Comparison of ENCODE assay signal across 22 cellular contexts in the genomic region with DNA sequence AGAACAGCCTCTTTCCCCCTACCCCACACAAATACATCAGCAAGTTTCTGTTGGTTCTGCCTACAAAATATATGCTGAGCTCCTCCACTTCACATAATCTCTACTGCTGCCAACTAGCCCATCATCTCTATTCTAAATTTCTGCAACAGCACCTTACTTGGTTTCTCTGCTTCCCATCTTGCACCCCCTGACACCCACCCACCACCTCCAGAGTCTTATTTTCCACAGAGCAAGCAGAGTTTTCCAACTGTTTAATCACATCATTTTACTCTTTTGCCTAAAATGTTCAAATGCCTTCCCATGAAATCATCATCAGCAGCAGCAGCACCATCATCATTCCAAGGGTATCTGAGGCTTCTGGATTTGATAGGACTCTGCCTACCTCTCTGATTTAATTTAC.
A peak's percentile ranks its signal among the peaks of the same experiment; 100 is the strongest.
DNase-seq lines count a peak whose midpoint lies in the region; ATAC-seq and TF ChIP-seq lines count a peak whose summit lies in the region.
"Had no signal": no experiment of that assay in that cellular context is flagged by ENCODE, and none has a peak within 500 bp of the region (broad histone marks: within the 10 kb centered on the region; RNA-seq: fewer than 3 reads in every experiment).

No MANE protein-coding gene starts in this region.

- H3K4me1 Mint-ChIP-seq in Caco-2 (ENCODE audit: low read depth, unreplicated experiment): no peaks in the 10 kb centered on the region
- H3K4me1 Mint-ChIP-seq: B cell had no signal

- intact Hi-C loops in Caco-2 (cut with micrococcal nuclease; ENCODE audit: unreplicated experiment): no loop called here

- H3K79me2 ChIP-seq in MM.1S (ENCODE audit: low read length): no peaks in the 10 kb centered on the region

- no peaks in the 10 kb centered on the region for H4K20me1 ChIP-seq in MM.1S (ENCODE audit: insufficient read depth, low read length)
- H4K20me1 ChIP-seq: BLaER1 treated with 17β-estradiol and CSF1 and Interleukin-3, amounts not matched to agents 10 nM and 100 nM had no signal

- H3K27me3 ChIP-seq in Caco-2 (replicated peaks; ENCODE audit: control insufficient read depth, insufficient read depth, low read length) (no peaks in the 10 kb centered on the region), MM.1S (replicated peaks; ENCODE audit: insufficient read depth, low read length) (no peaks in the 10 kb centered on the region)
- H3K27me3 ChIP-seq: BLaER1 treated with 17β-estradiol and CSF1 and Interleukin-3, amounts not matched to agents 10 nM and 100 nM had no signal

- H3K27me3 Mint-ChIP-seq in Caco-2 (ENCODE audit: insufficient read depth, unreplicated experiment): no peaks in the 10 kb centered on the region
- H3K27me3 Mint-ChIP-seq: B cell; CD4-positive, alpha-beta T cell had no signal

- no peaks in the 10 kb centered on the region for H3K9me3 Mint-ChIP-seq in Caco-2 (ENCODE audit: unreplicated experiment)
- H3K9me3 Mint-ChIP-seq: CD4-positive, alpha-beta T cell had no signal

- no peaks in the 10 kb centered on the region for H3K9me2 ChIP-seq in MM.1S (replicated peaks; ENCODE audit: insufficient read depth, low read length)

- no peak overlapping the region for H3K4me3 Mint-ChIP-seq in Caco-2 (ENCODE audit: unreplicated experiment)
- H3K4me3 Mint-ChIP-seq: B cell; CD4-positive, alpha-beta T cell; CD8-positive, alpha-beta T cell had no signal

- no TSS peak for BruUV-seq in Caco-2 (replicated peaks; lab: Mats Ljungman, UMichigan)

- CTCF ChIA-PET in Caco-2 (lab: Charles Lee): no interaction called here

- H3K36me3 Mint-ChIP-seq in Caco-2 (ENCODE audit: insufficient read depth, unreplicated experiment): no peaks in the 10 kb centered on the region
- H3K36me3 Mint-ChIP-seq: CD8-positive, alpha-beta T cell had no signal

- H3K36me3 ChIP-seq in Caco-2 (ENCODE audit: control insufficient read depth, insufficient read depth, low read length) (no peaks in the 10 kb centered on the region), MM.1S (replicated peaks; ENCODE audit: insufficient read depth, low read length) (no peaks in the 10 kb centered on the region)
- H3K36me3 ChIP-seq: BLaER1 treated with 17β-estradiol and CSF1 and Interleukin-3, amounts not matched to agents 10 nM and 100 nM had no signal

- no peak overlapping the region for H2AFZ ChIP-seq in MM.1S (ENCODE audit: low read length)

- H3K27ac Mint-ChIP-seq in Caco-2 (ENCODE audit: unreplicated experiment): peak overlapping the region; percentile 2
- H3K27ac Mint-ChIP-seq: B cell; CD4-positive, alpha-beta T cell; CD8-positive, alpha-beta T cell had no signal

- ATAC-seq in HG02870 (IDR thresholded peaks at IDR 0.05; ENCODE audit: unreplicated experiment): no peak
- ATAC-seq: A549; CD8-positive, alpha-beta T cell; GM12878 had no signal

- H3K4me3 ChIP-seq in Caco-2 (ENCODE audit: low read depth, low read length): no peak overlapping the region
- no peak overlapping the region for H3K4me3 ChIP-seq in MM.1S (ENCODE audit: low read length)
- H3K4me3 ChIP-seq: A549; BLaER1 treated with 17β-estradiol and CSF1 and Interleukin-3, amounts not matched to agents 10 nM and 100 nM; GM12878 had no signal

- POLR2A ChIA-PET in Caco-2 (lab: Charles Lee): no interaction called here

- DNase-seq in Caco-2 (no peak), caudate nucleus (lab: John Stamatoyannopoulos, UW) (peak in 6 of 61 donors; percentile 32 to 57 (median 35)), putamen (ENCODE audit: low spot score) (peak; percentile 65), HUDEP-2 (lab: John Stamatoyannopoulos, UW; ENCODE audit: unreplicated experiment in 76 of 76) (no peak), MM.1S (no peak)
- DNase-seq: AML-193; CD4-positive, alpha-beta T cell; CD8-positive, alpha-beta T cell; DMS 273 treated with DMSO at 0.1 percent for 48 hours; DMS153; DMS53; DMS79; DND-41; EL; GDM1 had no signal

- TF ChIP-seq CTCF in Caco-2 (IDR thresholded peaks at IDR 0.05; ENCODE audit: insufficient read depth in 1 of 2, low read depth in 1 of 2, low read length in 1 of 2, severe bottlenecking in 1 of 2, unreplicated experiment in 1 of 2): no peak
- TF ChIP-seq CTCF in MM.1S (IDR thresholded peaks at IDR 0.05; ENCODE audit: low read length): no peak

- H3K9me3 ChIP-seq in Caco-2 (no peaks in the 10 kb centered on the region), MM.1S (replicated peaks; ENCODE audit: insufficient read depth, low read length) (no peaks in the 10 kb centered on the region)
- H3K9me3 ChIP-seq: A549; BLaER1 treated with 17β-estradiol and CSF1 and Interleukin-3, amounts not matched to agents 10 nM and 100 nM had no signal

- H3F3A ChIP-seq in MM.1S (ENCODE audit: insufficient read depth, low read length): no peaks in the 10 kb centered on the region

- no peak overlapping the region for H3K4me2 ChIP-seq in MM.1S (ENCODE audit: low read depth, low read length)
- H3K4me2 ChIP-seq: A549; BLaER1 treated with 17β-estradiol and CSF1 and Interleukin-3, amounts not matched to agents 10 nM and 100 nM had no signal

- H3K9ac ChIP-seq in MM.1S (ENCODE audit: low read length): no peak overlapping the region
- H3K9ac ChIP-seq: BLaER1 treated with 17β-estradiol and CSF1 and Interleukin-3, amounts not matched to agents 10 nM and 100 nM had no signal

- no peaks in the 10 kb centered on the region for H3K4me1 ChIP-seq in Caco-2
- no peaks in the 10 kb centered on the region for H3K4me1 ChIP-seq in MM.1S (ENCODE audit: low read length)
- H3K4me1 ChIP-seq: A549; BLaER1 treated with 17β-estradiol and CSF1 and Interleukin-3, amounts not matched to agents 10 nM and 100 nM had no signal

- peak overlapping the region; percentile 6 for H3K27ac ChIP-seq in caudate nucleus (ENCODE audit: low read depth, low read length)
- H3K27ac ChIP-seq in MM.1S (ENCODE audit: low read length): no peak overlapping the region
- H3K27ac ChIP-seq: 22Rv1; A549; BLaER1 treated with 17β-estradiol and CSF1 and Interleukin-3, amounts not matched to agents 10 nM and 100 nM; C4-2B had no signal
